ENCODE assay signal across 8 cellular contexts in genomic region chr2:176001281-176001902, GRCh38. TPM values are rescaled to one million over a fixed set of nuclear protein-coding genes. Genes with fewer than 3 reads are reported as not detected.
DNase-seq lines count a peak whose midpoint lies in the region; ATAC-seq and TF ChIP-seq lines count a peak whose summit lies in the region.

No MANE protein-coding gene starts in this region.

- H3K4me1 ChIP-seq in heart left ventricle, result peaks cover 0 to 38% (median 17%) of the 10 kb centered on the region in 12 donors

- TF ChIP-seq CTCF in heart left ventricle (IDR thresholded peaks at IDR 0.05), result no peak

- no peak for TF ChIP-seq POLR2A in heart left ventricle (IDR thresholded peaks at IDR 0.05)

- H3K27ac Mint-ChIP-seq in activated naive CD8-positive, alpha-beta T cell treated with anti-CD3 and anti-CD28 coated beads, Interleukin-2, amount 10 ng/mL, durations not matched to agents 7 days and 5 days, result peak overlapping the region; percentile 94

- no peaks in the 10 kb centered on the region for H3K9me3 ChIP-seq in heart left ventricle

- peak overlapping the region; percentile 54 to 90 (median 80) for H3K4me3 ChIP-seq in heart left ventricle

- peak overlapping the region; percentile 99 for H3K4me3 Mint-ChIP-seq in activated naive CD8-positive, alpha-beta T cell treated with anti-CD3 and anti-CD28 coated beads, Interleukin-2, amount 10 ng/mL, durations not matched to agents 7 days and 5 days

- DNase-seq in DMS79 (lab: John Stamatoyannopoulos, UW) (peak; percentile 61), HUDEP-2 (lab: John Stamatoyannopoulos, UW; ENCODE audit: unreplicated experiment in 76 of 76) (peak in 52 of 76 experiments; percentile 5 to 76 (median 33)), RPMI8226 (peak; percentile 58), heart left ventricle (peak in 4 of 5 donors; percentile 30 to 58 (median 53)), posterior vena cava (ENCODE audit: low spot score) (peak; percentile 82), SHP77 treated with DMSO at 0.1 percent for 48 hours (lab: John Stamatoyannopoulos, UW) (no peak)
- DNase-seq in activated naive CD8-positive, alpha-beta T cell treated with anti-CD3 and anti-CD28 coated beads, Interleukin-2, amount 10 ng/mL, durations not matched to agents 7 days and 5 days, result no peak

- peaks cover 21% of the 10 kb centered on the region for H3K4me1 Mint-ChIP-seq in activated naive CD8-positive, alpha-beta T cell treated with anti-CD3 and anti-CD28 coated beads, Interleukin-2, amount 10 ng/mL, durations not matched to agents 7 days and 5 days

- peaks cover 12% of the 10 kb centered on the region for H3K27me3 Mint-ChIP-seq in activated naive CD8-positive, alpha-beta T cell treated with anti-CD3 and anti-CD28 coated beads, Interleukin-2, amount 10 ng/mL, durations not matched to agents 7 days and 5 days

- H3K27me3 ChIP-seq in heart left ventricle, result no peaks in the 10 kb centered on the region

- WGBS in heart left ventricle, 4 donors, result 0 to 1% (median 0%) methylated on average over 21 of the region's 21 CpGs

- peak overlapping the region; percentile 57 to 93 (median 88) for H3K27ac ChIP-seq in heart left ventricle

- POLR2A ChIA-PET in activated naive CD8-positive, alpha-beta T cell treated with anti-CD3 and anti-CD28 coated beads, Interleukin-2, amount 10 ng/mL, durations not matched to agents 7 days and 5 days (lab: Charles Lee), result interaction anchor here (0.9 to 1.4 kb wide), 3 partner anchors 21 to 63 kb away, joined by 3 to 4 read pairs (median 3); no protein-coding TSS in a partner anchor

- intact Hi-C loops in heart left ventricle (cut with DNase I), result loop anchor here in 3 of 10 donors (5.0 to 10.0 kb wide), 3 partner anchors 73 to 307 kb away; partner anchors contain the start of gene EVX2 (in 1 of the 3)
- intact Hi-C loops in posterior vena cava (cut with DNase I), result no loop called here

- no peaks in the 10 kb centered on the region for H3K9me3 Mint-ChIP-seq in activated naive CD8-positive, alpha-beta T cell treated with anti-CD3 and anti-CD28 coated beads, Interleukin-2, amount 10 ng/mL, durations not matched to agents 7 days and 5 days

- H3K36me3 ChIP-seq in heart left ventricle, result no peaks in the 10 kb centered on the region

- H3K36me3 Mint-ChIP-seq in activated naive CD8-positive, alpha-beta T cell treated with anti-CD3 and anti-CD28 coated beads, Interleukin-2, amount 10 ng/mL, durations not matched to agents 7 days and 5 days, result peaks cover 1% of the 10 kb centered on the region

- ATAC-seq in GM21526 (IDR thresholded peaks at IDR 0.05; ENCODE audit: low FRiP score, unreplicated experiment), result peak; percentile 63
- peak; percentile 32 for ATAC-seq in activated naive CD8-positive, alpha-beta T cell treated with anti-CD3 and anti-CD28 coated beads, Interleukin-2, amount 10 ng/mL, durations not matched to agents 7 days and 5 days (ENCODE audit: low read depth)
- peak in 3 of 4 donors; percentile 55 to 62 (median 61) for ATAC-seq in heart left ventricle

RNA-seq across cellular contexts. Expression of gene LNPK, which starts 0.7 kb away (rescaled TPM):
- 10 to 100 TPM; 41.5 to 45.4 TPM for total RNA-seq in activated naive CD8-positive, alpha-beta T cell treated with anti-CD3 and anti-CD28 coated beads, Interleukin-2, amount 10 ng/mL, durations not matched to agents 7 days and 5 days
- total RNA-seq in heart left ventricle, result 10 to 100 TPM; 16.3 to 45.6 (median 33.5) TPM
- 1 to 10 TPM; 5.0 to 9.7 TPM for polyA plus RNA-seq in heart left ventricle
- 10 to 100 TPM; 30.5 to 37.2 TPM for total RNA-seq in posterior vena cava

Comparison
In these comparisons a context has a peak if more than half of its experiments do, and no peak if none do; other contexts are left out.
1. DNase-seq: peak in DMS79 (single experiment), HUDEP-2 (52 of 76), RPMI8226 (single experiment), heart left ventricle (4 of 5) and posterior vena cava (single experiment); none in activated naive CD8-positive, alpha-beta T cell treated with anti-CD3 and anti-CD28 coated beads, Interleukin-2, amount 10 ng/mL, durations not matched to agents 7 days and 5 days (single experiment) and SHP77 treated with DMSO at 0.1 percent for 48 hours (single experiment).
2. Peak in every context shown above with its lines, with median percentiles within 50 percentile points of each other: ATAC-seq.